ENCODE assay signal across 21 cellular contexts in genomic region chr10:8498881-8499280, GRCh38.
DNase-seq lines count a peak whose midpoint lies in the region; ATAC-seq and TF ChIP-seq lines count a peak whose summit lies in the region.
"Had no signal": no experiment of that assay in that cellular context is flagged by ENCODE, and none has a peak within 500 bp of the region (broad histone marks: within the 10 kb centered on the region; RNA-seq: fewer than 3 reads in every experiment).

No MANE protein-coding gene starts in this region.

- peak; percentile 35 to 56 for ATAC-seq in activated CD4-positive, CD25-positive, alpha-beta regulatory T cell treated with anti-CD3 and anti-CD28 coated beads, Interleukin-2, amount 50 U/mL, for 24 hours
- ATAC-seq in activated T-cell treated with anti-CD3 and anti-CD28 coated beads, Interleukin-2, amount 50 U/mL, for 72 hours (replicated peaks in 1 of 2): peak; percentile 60 to 74
- no peak for ATAC-seq in GM19395 (IDR thresholded peaks at IDR 0.05; ENCODE audit: unreplicated experiment)
- ATAC-seq: body of pancreas had no signal

- peaks cover 1 to 3% of the 10 kb centered on the region in 2 donors for H3K36me3 Mint-ChIP-seq in activated T-cell treated with anti-CD3 and anti-CD28 coated beads, Interleukin-2, amount 50 U/mL, for 72 hours (ENCODE audit: insufficient read depth in 2 of 2)
- H3K36me3 Mint-ChIP-seq in endothelial cell (ENCODE audit: low read depth, unreplicated experiment): no peaks in the 10 kb centered on the region
- H3K36me3 Mint-ChIP-seq: IgD-negative memory B cell had no signal

- H3K27me3 Mint-ChIP-seq in activated T-cell treated with anti-CD3 and anti-CD28 coated beads, Interleukin-2, amount 50 U/mL, for 72 hours (ENCODE audit: low read depth): peaks cover 17% of the 10 kb centered on the region
- H3K27me3 Mint-ChIP-seq in endothelial cell (ENCODE audit: unreplicated experiment): no peaks in the 10 kb centered on the region
- H3K27me3 Mint-ChIP-seq: IgD-negative memory B cell had no signal

- no peak for TF ChIP-seq CTCF in endothelial cell (IDR thresholded peaks at IDR 0.05; ENCODE audit: unreplicated experiment)

- peaks cover 0 to 3% of the 10 kb centered on the region in 2 donors for H3K9me3 Mint-ChIP-seq in activated T-cell treated with anti-CD3 and anti-CD28 coated beads, Interleukin-2, amount 50 U/mL, for 72 hours
- no peaks in the 10 kb centered on the region for H3K9me3 Mint-ChIP-seq in endothelial cell (ENCODE audit: unreplicated experiment)
- H3K9me3 Mint-ChIP-seq: CD4-positive, alpha-beta T cell had no signal

- H3K27ac Mint-ChIP-seq in activated T-cell treated with anti-CD3 and anti-CD28 coated beads, Interleukin-2, amount 50 U/mL, for 72 hours: no peak overlapping the region
- no peak overlapping the region for H3K27ac Mint-ChIP-seq in endothelial cell (ENCODE audit: unreplicated experiment)
- H3K27ac Mint-ChIP-seq: CD4-positive, alpha-beta T cell; IgD-negative memory B cell had no signal

- DNase-seq in activated CD4-positive, CD25-positive, alpha-beta regulatory T cell treated with anti-CD3 and anti-CD28 coated beads, Interleukin-2, amount 50 U/mL, for 72 hours: no peak
- DNase-seq in stimulated activated CD4-positive, alpha-beta T cell treated with anti-CD3 and anti-CD28 coated beads, Interleukin-12 subunit alpha, Interleukin-12 subunit beta, amount 100 ng/mL, for 48 hours (ENCODE audit: low read depth in 2 of 3, low spot score in 1 of 3): peak; percentile 1 to 14 (median 5)
- DNase-seq in stimulated activated CD4-positive, alpha-beta T cell treated with anti-CD3 and anti-CD28 coated beads, Interleukin-4, amount 100 ng/mL, for 4 hours: no peak
- DNase-seq in activated T-cell treated with anti-CD3 and anti-CD28 coated beads, Interleukin-2, amount 50 U/mL, for 72 hours: peak in 1 of 2 donors; percentile 13
- DNase-seq in stimulated activated CD4-positive, alpha-beta T cell treated with anti-CD3 and anti-CD28 coated beads, TNF-alpha, amount 100 ng/mL, for 48 hours (ENCODE audit: low read depth in 3 of 3): peak; percentile 6 to 15 (median 15)
- DNase-seq in endothelial cell (ENCODE audit: low spot score): no peak
- DNase-seq: body of pancreas; CD4-positive, alpha-beta T cell; DMS153; effector CD4-positive, alpha-beta T cell; esophagus squamous epithelium; GDM1; H7; MG63; NCI-H2171 treated with DMSO at 0.1 percent for 48 hours; NCI-H524 treated with DMSO at 0.1 percent for 48 hours; T1000; transverse colon had no signal

- no peak overlapping the region for H3K4me3 Mint-ChIP-seq in activated T-cell treated with anti-CD3 and anti-CD28 coated beads, Interleukin-2, amount 50 U/mL, for 72 hours
- H3K4me3 Mint-ChIP-seq in endothelial cell (ENCODE audit: unreplicated experiment): no peak overlapping the region
- H3K4me3 Mint-ChIP-seq: CD4-positive, alpha-beta T cell; IgD-negative memory B cell had no signal

- peaks cover 18% of the 10 kb centered on the region for H3K4me1 Mint-ChIP-seq in activated T-cell treated with anti-CD3 and anti-CD28 coated beads, Interleukin-2, amount 50 U/mL, for 72 hours (ENCODE audit: low read depth)
- H3K4me1 Mint-ChIP-seq in endothelial cell (ENCODE audit: unreplicated experiment): peaks cover 5% of the 10 kb centered on the region

Comparison
In these comparisons a context has a peak if more than half of its experiments do, and no peak if none do; other contexts are left out.
1. DNase-seq: peak in stimulated activated CD4-positive, alpha-beta T cell treated with anti-CD3 and anti-CD28 coated beads, Interleukin-12 subunit alpha, Interleukin-12 subunit beta, amount 100 ng/mL, for 48 hours (3 of 3) and stimulated activated CD4-positive, alpha-beta T cell treated with anti-CD3 and anti-CD28 coated beads, TNF-alpha, amount 100 ng/mL, for 48 hours (3 of 3); none in activated CD4-positive, CD25-positive, alpha-beta regulatory T cell treated with anti-CD3 and anti-CD28 coated beads, Interleukin-2, amount 50 U/mL, for 72 hours (single experiment), stimulated activated CD4-positive, alpha-beta T cell treated with anti-CD3 and anti-CD28 coated beads, Interleukin-4, amount 100 ng/mL, for 4 hours (0 of 2) and endothelial cell (single experiment).